ENCODE assay signal across 17 cellular contexts in the genomic region with DNA sequence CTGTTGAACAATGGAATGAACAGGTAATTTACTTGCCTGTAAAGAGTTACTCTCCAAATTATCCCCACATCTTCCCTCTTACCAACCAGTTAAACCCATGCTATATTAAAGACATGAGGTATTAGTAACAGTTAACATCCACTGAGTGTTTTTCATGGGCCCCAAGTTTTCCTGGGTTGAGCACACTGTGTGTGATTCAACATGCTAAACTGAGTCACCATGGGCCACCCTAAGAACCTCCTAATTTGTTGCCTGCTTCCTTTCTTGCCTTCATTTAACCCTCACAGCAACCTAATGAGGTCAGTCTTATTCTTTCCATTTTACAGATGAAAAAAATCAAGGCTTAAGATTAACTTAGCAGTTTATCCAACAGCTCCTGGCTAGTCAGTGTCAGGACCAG. TPM values are rescaled to one million over a fixed set of nuclear protein-coding genes. Genes with fewer than 3 reads are reported as not detected.
A peak's percentile ranks its signal among the peaks of the same experiment; 100 is the strongest.
DNase-seq lines count a peak whose midpoint lies in the region; ATAC-seq and TF ChIP-seq lines count a peak whose summit lies in the region.
"Had no signal": no experiment of that assay in that cellular context is flagged by ENCODE, and none has a peak within 500 bp of the region (broad histone marks: within the 10 kb centered on the region; RNA-seq: fewer than 3 reads in every experiment).

No MANE protein-coding gene starts in this region.

- H3K36me3 Mint-ChIP-seq in activated naive CD4-positive, alpha-beta T cell treated with anti-CD3 and anti-CD28 coated beads for 36 hours (ENCODE audit: low read depth), result no peaks in the 10 kb centered on the region
- H3K36me3 Mint-ChIP-seq in endothelial cell (ENCODE audit: low read depth, unreplicated experiment), result peaks cover 15% of the 10 kb centered on the region
- H3K36me3 Mint-ChIP-seq: CD14-positive monocyte had no signal

- no peak overlapping the region for H3K4me3 Mint-ChIP-seq in activated naive CD4-positive, alpha-beta T cell treated with anti-CD3 and anti-CD28 coated beads for 36 hours
- no peak overlapping the region for H3K4me3 Mint-ChIP-seq in endothelial cell (ENCODE audit: unreplicated experiment)

- H3K27me3 ChIP-seq in RWPE2 (ENCODE audit: insufficient read depth, poor library complexity, severe bottlenecking) (no peaks in the 10 kb centered on the region), skeletal muscle tissue (ENCODE audit: control insufficient read depth in 3 of 3, insufficient read depth in 3 of 3, low read length in 3 of 3) (no peaks in the 10 kb centered on the region)

- peaks cover 25% of the 10 kb centered on the region for H3K4me1 ChIP-seq in RWPE2 (ENCODE audit: insufficient read depth, poor library complexity, severe bottlenecking)
- H3K4me1 ChIP-seq in skeletal muscle tissue (ENCODE audit: control insufficient read depth in 3 of 3, insufficient read depth in 3 of 3, low read length in 3 of 3), result peaks cover 15 to 20% (median 18%) of the 10 kb centered on the region in 3 donors

- H3K4me1 Mint-ChIP-seq in activated naive CD4-positive, alpha-beta T cell treated with anti-CD3 and anti-CD28 coated beads for 36 hours (ENCODE audit: low read depth), result peaks cover 3% of the 10 kb centered on the region
- peaks cover 71% of the 10 kb centered on the region for H3K4me1 Mint-ChIP-seq in endothelial cell (ENCODE audit: unreplicated experiment)

- no peaks in the 10 kb centered on the region for H3K9me3 ChIP-seq in RWPE2 (ENCODE audit: severe bottlenecking)
- no peaks in the 10 kb centered on the region for H3K9me3 ChIP-seq in skeletal muscle tissue (ENCODE audit: control insufficient read depth in 3 of 3, low read length in 3 of 3)
- H3K9me3 ChIP-seq: A549 had no signal

- peaks cover 8% of the 10 kb centered on the region for H3K27me3 Mint-ChIP-seq in activated naive CD4-positive, alpha-beta T cell treated with anti-CD3 and anti-CD28 coated beads for 36 hours (ENCODE audit: low read depth)
- peaks cover 6% of the 10 kb centered on the region for H3K27me3 Mint-ChIP-seq in endothelial cell (ENCODE audit: unreplicated experiment)

- DNase-seq in activated naive CD4-positive, alpha-beta T cell treated with anti-CD3 and anti-CD28 coated beads for 36 hours, result peak; percentile 14
- no peak for DNase-seq in activated naive CD4-positive, alpha-beta T cell (lab: John Stamatoyannopoulos, UW)
- DNase-seq in RWPE2 (ENCODE audit: low spot score) (peak; percentile 10), endothelial cell (ENCODE audit: low spot score) (no peak), islet precursor cell (no peak), NCI-H2029 treated with DMSO at 0.1 percent for 48 hours (lab: John Stamatoyannopoulos, UW) (no peak)
- no peak for DNase-seq in effector CD8-positive, alpha-beta T cell (lab: John Stamatoyannopoulos, UW)
- DNase-seq: COR-L47, DMS153, EL, NCI-H2171 treated with DMSO at 0.1 percent for 48 hours, NCI-H82 had no signal

- H3K27ac ChIP-seq in RWPE2 (ENCODE audit: poor library complexity, severe bottlenecking) (no peak overlapping the region), skeletal muscle tissue (ENCODE audit: low read depth, low read length) (peak overlapping the region; percentile 57)
- H3K27ac ChIP-seq: A549, HL-60 had no signal

- no peak overlapping the region for H3K4me3 ChIP-seq in RWPE2 (ENCODE audit: severe bottlenecking)
- no peak overlapping the region for H3K4me3 ChIP-seq in skeletal muscle tissue (ENCODE audit: low read length in 3 of 3)
- H3K4me3 ChIP-seq: A549, K562 had no signal

- H3K27ac Mint-ChIP-seq in activated naive CD4-positive, alpha-beta T cell treated with anti-CD3 and anti-CD28 coated beads for 36 hours, result no peak overlapping the region
- H3K27ac Mint-ChIP-seq in endothelial cell (ENCODE audit: unreplicated experiment), result peak overlapping the region; percentile 20
- H3K27ac Mint-ChIP-seq: CD14-positive monocyte had no signal

- no peak overlapping the region for H3K9ac ChIP-seq in skeletal muscle tissue (ENCODE audit: low read depth in 1 of 3, low read length in 3 of 3)

- intact Hi-C loops in activated naive CD4-positive, alpha-beta T cell treated with anti-CD3 and anti-CD28 coated beads for 36 hours (cut with micrococcal nuclease), result no loop called here

- CTCF ChIA-PET in activated naive CD4-positive, alpha-beta T cell treated with anti-CD3 and anti-CD28 coated beads for 36 hours (lab: Charles Lee), result interaction anchor here (0.7 kb wide), 1 partner anchor 316 kb away, joined by 3 read pairs; no protein-coding TSS in a partner anchor

- no peak for TF ChIP-seq CTCF in RWPE2 (IDR thresholded peaks at IDR 0.05; ENCODE audit: poor library complexity, severe bottlenecking)
- no peak for TF ChIP-seq CTCF in endothelial cell (IDR thresholded peaks at IDR 0.05; ENCODE audit: unreplicated experiment)

- no peaks in the 10 kb centered on the region for H3K9me3 Mint-ChIP-seq in activated naive CD4-positive, alpha-beta T cell treated with anti-CD3 and anti-CD28 coated beads for 36 hours
- no peaks in the 10 kb centered on the region for H3K9me3 Mint-ChIP-seq in endothelial cell (ENCODE audit: unreplicated experiment)

- H3K36me3 ChIP-seq in RWPE2 (ENCODE audit: low read depth), result no peaks in the 10 kb centered on the region
- no peaks in the 10 kb centered on the region for H3K36me3 ChIP-seq in skeletal muscle tissue (ENCODE audit: control insufficient read depth in 3 of 3, insufficient read depth in 3 of 3, low read length in 3 of 3)

- ATAC-seq in RWPE2 (ENCODE audit: low read depth), result no peak

RNA-seq across cellular contexts. Expression of gene GALNT18, which starts 51.0 kb away (rescaled TPM):
- 1 to 10 TPM; 4.3 to 4.7 TPM for total RNA-seq in activated naive CD4-positive, alpha-beta T cell treated with anti-CD3 and anti-CD28 coated beads for 36 hours
- total RNA-seq in endothelial cell (ENCODE audit: unreplicated experiment) (87.6 TPM), skeletal muscle tissue (9.4 TPM)
- total RNA-seq: K562 had no signal

Comparison
In these comparisons a context has a peak if more than half of its experiments do, and no peak if none do; other contexts are left out.
1. DNase-seq: peak in activated naive CD4-positive, alpha-beta T cell treated with anti-CD3 and anti-CD28 coated beads for 36 hours (single experiment) and RWPE2 (single experiment); none in activated naive CD4-positive, alpha-beta T cell (0 of 4), endothelial cell (single experiment), islet precursor cell (single experiment), effector CD8-positive, alpha-beta T cell (single experiment) and NCI-H2029 treated with DMSO at 0.1 percent for 48 hours (single experiment).